ENCODE assay signal across 8 cellular contexts in the genomic region with DNA sequence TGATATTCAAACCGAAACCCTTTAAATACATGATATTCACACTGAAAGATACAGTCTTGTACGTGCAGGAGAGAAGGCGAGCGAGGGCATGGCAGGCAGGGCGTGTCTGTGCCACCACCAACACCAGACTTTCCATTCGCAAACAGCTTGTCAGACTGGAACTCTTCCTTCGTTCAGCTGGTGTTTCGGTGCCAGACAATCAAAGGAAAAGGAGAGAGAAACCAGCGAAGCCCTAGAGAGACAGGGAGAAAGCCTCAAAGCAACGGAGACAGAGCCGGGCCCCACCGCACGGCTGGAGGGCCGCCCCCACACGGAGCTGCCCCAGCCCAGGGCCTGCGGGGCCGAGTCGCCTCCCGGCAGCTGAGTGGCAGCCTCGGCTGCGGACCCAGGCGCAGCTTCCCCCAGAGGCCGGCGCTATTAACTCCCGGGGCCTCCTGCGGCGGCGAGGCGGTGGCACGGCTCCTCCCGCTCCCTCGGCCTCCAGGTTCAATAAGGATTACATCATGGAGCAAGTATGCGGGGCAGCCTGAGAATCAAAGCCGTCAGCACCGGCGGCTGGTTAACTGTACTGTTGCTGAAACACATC. TPM values are rescaled to one million over a fixed set of nuclear protein-coding genes. Genes with fewer than 3 reads are reported as not detected.
DNase-seq lines count a peak whose midpoint lies in the region; ATAC-seq and TF ChIP-seq lines count a peak whose summit lies in the region.

No MANE protein-coding gene starts in this region.

- intact Hi-C loops in colonic mucosa (cut with DNase I): no loop called here

- peak; percentile 93 for ATAC-seq in left lobe of liver
- ATAC-seq in stimulated activated memory B cell treated with anti-CD40 and anti-IgM and Interleukin-4, amounts not matched to agents 10 μg/mL and 1 μg/mL and 100 μg/mL, for 72 hours: peak; percentile 76
- ATAC-seq in HG02870 (IDR thresholded peaks at IDR 0.05; ENCODE audit: unreplicated experiment): no peak

- H3K36me3 Mint-ChIP-seq in stimulated activated memory B cell treated with anti-CD40 and anti-IgM and Interleukin-4, amounts not matched to agents 10 μg/mL and 1 μg/mL and 100 μg/mL, for 72 hours: no peaks in the 10 kb centered on the region

- H3K9ac ChIP-seq in colonic mucosa (ENCODE audit: low read depth in 2 of 2, low read length in 2 of 2): peak overlapping the region; percentile 30 to 38

- peaks cover 78% of the 10 kb centered on the region for H3K27me3 Mint-ChIP-seq in stimulated activated memory B cell treated with anti-CD40 and anti-IgM and Interleukin-4, amounts not matched to agents 10 μg/mL and 1 μg/mL and 100 μg/mL, for 72 hours

- H3K27me3 ChIP-seq in SJSA1 (replicated peaks) (no peaks in the 10 kb centered on the region), colonic mucosa (peaks cover 23% of the 10 kb centered on the region)

- DNase-seq in DMS 273 (lab: John Stamatoyannopoulos, UW; ENCODE audit: unreplicated experiment) (peak; percentile 92), HT1080 (ENCODE audit: low read depth) (peak; percentile 36), SJSA1 (ENCODE audit: low read depth in 1 of 2, low spot score in 2 of 2) (peak; percentile 90 to 92), colonic mucosa (peak; percentile 60), left lobe of liver (ENCODE audit: low spot score) (no peak), NOMO-1 treated with DMSO at 0.1 percent for 48 hours (lab: John Stamatoyannopoulos, UW; ENCODE audit: unreplicated experiment) (no peak)

- peak overlapping the region; percentile 32 for H3K4me3 ChIP-seq in SJSA1
- peak overlapping the region; percentile 37 for H3K4me3 ChIP-seq in colonic mucosa

- peaks cover 19% of the 10 kb centered on the region for H3K4me1 ChIP-seq in SJSA1 (replicated peaks)
- peaks cover 5% of the 10 kb centered on the region for H3K4me1 ChIP-seq in colonic mucosa

- no peaks in the 10 kb centered on the region for H3K9me3 Mint-ChIP-seq in stimulated activated memory B cell treated with anti-CD40 and anti-IgM and Interleukin-4, amounts not matched to agents 10 μg/mL and 1 μg/mL and 100 μg/mL, for 72 hours

- peak overlapping the region; percentile 88 for H3K4me3 Mint-ChIP-seq in stimulated activated memory B cell treated with anti-CD40 and anti-IgM and Interleukin-4, amounts not matched to agents 10 μg/mL and 1 μg/mL and 100 μg/mL, for 72 hours

- H3K36me3 ChIP-seq in SJSA1: no peaks in the 10 kb centered on the region
- H3K36me3 ChIP-seq in colonic mucosa: no peaks in the 10 kb centered on the region

- peaks cover 11% of the 10 kb centered on the region for H3K4me1 Mint-ChIP-seq in stimulated activated memory B cell treated with anti-CD40 and anti-IgM and Interleukin-4, amounts not matched to agents 10 μg/mL and 1 μg/mL and 100 μg/mL, for 72 hours

- no peak for TF ChIP-seq CTCF in colonic mucosa (IDR thresholded peaks at IDR 0.05)

- H3K9me3 ChIP-seq in SJSA1 (replicated peaks) (no peaks in the 10 kb centered on the region), colonic mucosa (no peaks in the 10 kb centered on the region)

- peak overlapping the region; percentile 87 for H3K27ac ChIP-seq in SJSA1
- no peak overlapping the region for H3K27ac ChIP-seq in colonic mucosa

- H3K27ac Mint-ChIP-seq in stimulated activated memory B cell treated with anti-CD40 and anti-IgM and Interleukin-4, amounts not matched to agents 10 μg/mL and 1 μg/mL and 100 μg/mL, for 72 hours: no peak overlapping the region

RNA-seq across cellular contexts. Expression of a gene that starts 32.1 kb away (rescaled TPM):
- not detected in 2 replicates for total RNA-seq in HT1080 (2014; rRNA removed; shearing (Covaris generic))
- polyA plus RNA-seq in HT1080 (2015; cell fraction: cytosol; rRNA removed): not detected in 2 replicates
- not detected in 2 replicates for polyA plus RNA-seq in HT1080 (2015; cell fraction: nucleus; rRNA removed)
- 0.03 and 0.81 TPM in 2 replicates for total RNA-seq in SJSA1 (2014; rRNA removed; shearing (Covaris generic))
- total RNA-seq in colonic mucosa: not detected
- not detected for total RNA-seq in left lobe of liver

RNA-seq across cellular contexts. Expression of a gene that starts 59.1 kb away (rescaled TPM):
- 42.5 and 53.4 TPM in 2 replicates for total RNA-seq in HT1080 (2014; rRNA removed; shearing (Covaris generic))
- 32.6 and 44.4 TPM in 2 replicates for polyA plus RNA-seq in HT1080 (2015; cell fraction: cytosol; rRNA removed)
- 27.8 and 28.2 TPM in 2 replicates for polyA plus RNA-seq in HT1080 (2015; cell fraction: nucleus; rRNA removed)
- 105 and 123 TPM in 2 replicates for total RNA-seq in SJSA1 (2014; rRNA removed; shearing (Covaris generic))
- total RNA-seq in colonic mucosa (10 to 100 TPM; 14.7 to 21.1 TPM), left lobe of liver (18.9 TPM)

Comparison
In these comparisons a context has a peak if more than half of its experiments do, and no peak if none do; other contexts are left out.
1. DNase-seq: peak in DMS 273 (single experiment), HT1080 (single experiment), SJSA1 (2 of 2) and colonic mucosa (single experiment); none in left lobe of liver (single experiment) and NOMO-1 treated with DMSO at 0.1 percent for 48 hours (single experiment).